1 cellular context compared by ENCODE assay signal in the genomic region with DNA sequence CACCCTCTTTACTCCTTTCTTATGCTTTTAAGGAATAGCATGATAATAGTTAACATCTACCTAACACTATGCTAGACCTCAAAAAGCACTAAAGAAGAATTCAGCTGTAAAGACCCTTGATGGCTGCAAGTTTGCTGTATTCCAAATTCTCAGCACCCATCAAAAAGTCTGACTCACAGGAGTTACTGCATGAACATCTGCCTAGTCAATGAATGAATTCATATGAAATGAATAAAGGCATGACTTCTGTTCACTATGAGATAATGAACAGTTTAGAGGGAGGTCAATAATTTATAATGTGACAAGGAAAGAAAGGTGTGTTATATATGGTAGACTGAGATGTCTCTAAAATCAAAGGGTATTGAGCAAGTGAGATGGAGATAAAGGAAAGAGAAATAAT.
TF ChIP-seq lines count a peak whose summit lies in the region.

No MANE protein-coding gene starts in this region.

TF ChIP-seq in A549, 52 proteins besides CTCF, POLR2A, EP300 and RAD21:
- TF ChIP-seq MAFK (IDR thresholded peaks at IDR 0.05; ENCODE audit: partially characterized antibody) = no peak
- no peak for TF ChIP-seq TFCP2L1 (CRISPR knock-in tag; IDR thresholded peaks at IDR 0.05)
- no peak for TF ChIP-seq FOSL2 (IDR thresholded peaks at IDR 0.05)
- TF ChIP-seq FOSL2 (CRISPR knock-in tag; IDR thresholded peaks at IDR 0.05) = no peak
- no peak for TF ChIP-seq ATOH8 (CRISPR knock-in tag; IDR thresholded peaks at IDR 0.05; ENCODE audit: low read depth)
- no peak for TF ChIP-seq NPAS2 (CRISPR knock-in tag; IDR thresholded peaks at IDR 0.05; ENCODE audit: borderline replicate concordance)
- TF ChIP-seq POLR2AphosphoS2 (conservative IDR thresholded peaks at IDR 0.05; ENCODE audit: low read length) = no peak
- TF ChIP-seq HOXB13 (CRISPR knock-in tag; IDR thresholded peaks at IDR 0.05; ENCODE audit: low read depth) = no peak
- no peak for TF ChIP-seq ZC3H11A (IDR thresholded peaks at IDR 0.05)
- no peak for TF ChIP-seq HOXB5 (CRISPR knock-in tag; IDR thresholded peaks at IDR 0.05)
- TF ChIP-seq MAX (IDR thresholded peaks at IDR 0.05) = no peak
- TF ChIP-seq REST (IDR thresholded peaks at IDR 0.05) = no peak
- TF ChIP-seq TP53 (CRISPR knock-in tag; IDR thresholded peaks at IDR 0.05) = no peak
- no peak for TF ChIP-seq KDM1A (IDR thresholded peaks at IDR 0.05; ENCODE audit: low read depth)
